ENCODE assay signal across 15 cellular contexts in genomic region chr9:91190062-91190461, GRCh38.
"Had no signal": no experiment of that assay in that cellular context is flagged by ENCODE, and none has a peak within 500 bp of the region (broad histone marks: within the 10 kb centered on the region; RNA-seq: fewer than 3 reads in every experiment).

No MANE protein-coding gene starts in this region.

- DNase-seq: activated CD4-positive, alpha-beta T cell treated with anti-CD3 and anti-CD28 coated beads, Interleukin-2, amount 50 U/mL, for 4 hours; activated naive CD4-positive, alpha-beta T cell treated with Interleukin-2 at 50 U/mL for 16 hours; dermis blood vessel endothelial cell; effector memory CD4-positive, alpha-beta T cell; esophagus squamous epithelium; left ventricle myocardium superior; ovary; psoas muscle; right cardiac atrium; SHP77; SK-N-SH; stimulated activated CD4-positive, alpha-beta T cell treated with anti-CD3 and anti-CD28 coated beads, Interleukin-2, amount 100 ng/mL, for 24 hours; T-cell; upper lobe of left lung had no signal

- H3K36me3 ChIP-seq: esophagus squamous epithelium, ovary, thoracic aorta, upper lobe of left lung had no signal

- H3K4me3 ChIP-seq: esophagus squamous epithelium, ovary, psoas muscle, thoracic aorta, upper lobe of left lung had no signal

- H3K9me3 ChIP-seq: esophagus squamous epithelium, ovary, psoas muscle, SK-N-SH, thoracic aorta, upper lobe of left lung had no signal

- ATAC-seq: left ventricle myocardium superior, psoas muscle, right cardiac atrium, T-cell had no signal

- H3K4me3 Mint-ChIP-seq: T-cell had no signal

- H3K36me3 Mint-ChIP-seq: T-cell had no signal

- H3K27ac Mint-ChIP-seq: T-cell had no signal

- H3K27me3 Mint-ChIP-seq: T-cell had no signal

- H3K27ac ChIP-seq: esophagus squamous epithelium, ovary, psoas muscle, upper lobe of left lung had no signal
